ENCODE assay signal across 17 cellular contexts in the genomic region with DNA sequence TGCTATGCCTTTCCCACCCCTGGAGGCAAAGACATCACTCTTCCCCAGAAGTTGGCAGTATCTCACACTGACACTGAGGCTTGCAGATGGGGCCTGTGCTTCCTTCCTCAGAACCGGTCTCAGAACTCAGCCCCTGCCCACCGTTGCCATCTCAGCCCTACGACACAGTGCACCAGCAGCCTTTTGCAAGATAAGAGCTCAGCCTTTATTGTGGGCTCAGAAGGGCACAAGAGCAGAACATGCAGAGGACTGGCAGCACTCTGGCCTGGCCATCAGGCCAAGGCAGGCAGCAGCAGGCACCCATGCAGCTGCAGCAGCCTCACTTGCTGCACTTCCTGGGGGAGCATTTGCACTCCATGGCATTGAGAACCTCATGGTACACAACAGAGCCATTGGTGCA. TPM values are rescaled to one million over a fixed set of nuclear protein-coding genes. Genes with fewer than 3 reads are reported as not detected.
DNase-seq lines count a peak whose midpoint lies in the region; ATAC-seq and TF ChIP-seq lines count a peak whose summit lies in the region.
"Had no signal": no experiment of that assay in that cellular context is flagged by ENCODE, and none has a peak within 500 bp of the region (broad histone marks: within the 10 kb centered on the region; RNA-seq: fewer than 3 reads in every experiment).

No MANE protein-coding gene starts in this region.

- peaks cover 5 to 15% (median 14%) of the 10 kb centered on the region in 4 donors for H3K4me1 ChIP-seq in esophagus muscularis mucosa

- no peak for ATAC-seq in activated naive CD4-positive, alpha-beta T cell treated with anti-CD3 and anti-CD28 coated beads, Interleukin-2, amount 50 U/mL, for 72 hours
- ATAC-seq: HCT116 had no signal

- no peak overlapping the region for H3K4me3 Mint-ChIP-seq in type B pancreatic cell
- H3K4me3 Mint-ChIP-seq: CD4-positive, alpha-beta memory T cell; H9; HFFc6 had no signal

- TF ChIP-seq EP300 in esophagus muscularis mucosa (IDR thresholded peaks at IDR 0.05) = no peak

- H3K27ac Mint-ChIP-seq in type B pancreatic cell = peak overlapping the region; percentile 86
- H3K27ac Mint-ChIP-seq in activated naive CD4-positive, alpha-beta T cell treated with anti-CD3 and anti-CD28 coated beads, Interleukin-2, amount 50 U/mL, for 72 hours = no peak overlapping the region
- H3K27ac Mint-ChIP-seq: H9, HFFc6 had no signal

- intact Hi-C loops in esophagus muscularis mucosa (cut with DNase I) = no loop called here

- peaks cover 0 to 71% (median 17%) of the 10 kb centered on the region in 4 donors for H3K27me3 ChIP-seq in esophagus muscularis mucosa

- no peak overlapping the region for H3K27ac ChIP-seq in esophagus muscularis mucosa (replicated peaks in 1 of 4)
- H3K27ac ChIP-seq: GM23248 had no signal

- H3K27me3 Mint-ChIP-seq in type B pancreatic cell = peaks cover 79% of the 10 kb centered on the region

- H3K9me3 Mint-ChIP-seq in type B pancreatic cell = no peaks in the 10 kb centered on the region
- no peaks in the 10 kb centered on the region for H3K9me3 Mint-ChIP-seq in activated naive CD4-positive, alpha-beta T cell treated with anti-CD3 and anti-CD28 coated beads, Interleukin-2, amount 50 U/mL, for 72 hours
- H3K9me3 Mint-ChIP-seq: CD4-positive, alpha-beta memory T cell; H9; HFFc6 had no signal

- peak; percentile 46 for DNase-seq in ecto neural progenitor cell (ENCODE audit: low spot score)
- peak; percentile 87 for DNase-seq in esophagus muscularis mucosa (ENCODE audit: extremely low spot score)
- no peak for DNase-seq in type B pancreatic cell (ENCODE audit: extremely low spot score, unreplicated experiment)
- DNase-seq in activated naive CD4-positive, alpha-beta T cell treated with anti-CD3 and anti-CD28 coated beads, Interleukin-2, amount 50 U/mL, for 72 hours (ENCODE audit: low spot score in 2 of 2) = no peak
- no peak for DNase-seq in glomerular visceral epithelial cell (ENCODE audit: extremely low spot score)
- no peak for DNase-seq in NCI-H1417 (lab: John Stamatoyannopoulos, UW)
- DNase-seq: C1 segment of cervical spinal cord; Calu3; CD4-positive, alpha-beta memory T cell; COR-L47; DMS53; DMS79 treated with DMSO at 0.1 percent for 48 hours; GM23248; H9; HFFc6 had no signal

- H3K36me3 Mint-ChIP-seq in type B pancreatic cell = peaks cover 9% of the 10 kb centered on the region
- H3K36me3 Mint-ChIP-seq in activated naive CD4-positive, alpha-beta T cell treated with anti-CD3 and anti-CD28 coated beads, Interleukin-2, amount 50 U/mL, for 72 hours = no peaks in the 10 kb centered on the region
- H3K36me3 Mint-ChIP-seq: CD4-positive, alpha-beta memory T cell had no signal

- TF ChIP-seq CTCF in esophagus muscularis mucosa (IDR thresholded peaks at IDR 0.05) = no peak
- no peak for TF ChIP-seq CTCF in type B pancreatic cell (conservative IDR thresholded peaks at IDR 0.05)

- H3K4me1 Mint-ChIP-seq in type B pancreatic cell (ENCODE audit: unreplicated experiment) = peaks cover 5% of the 10 kb centered on the region

- 82% methylated on average over 3 of the region's 3 CpGs for WGBS in esophagus muscularis mucosa

- H3K9me3 ChIP-seq in esophagus muscularis mucosa = no peaks in the 10 kb centered on the region

- no peak overlapping the region for H3K4me3 ChIP-seq in esophagus muscularis mucosa
- H3K4me3 ChIP-seq: GM23248 had no signal

- H3K36me3 ChIP-seq in esophagus muscularis mucosa = peaks cover 0 to 96% (median 9%) of the 10 kb centered on the region in 4 donors

- TF ChIP-seq POLR2A in esophagus muscularis mucosa (IDR thresholded peaks at IDR 0.05; ENCODE audit: low read depth) = no peak

RNA-seq across cellular contexts. Expression of a gene that starts 3.6 kb away (rescaled TPM):
- 10 to 100 TPM in 1 of 4 donors, 1 to 10 TPM in 3; 4.0 to 17.9 (median 5.1) TPM for total RNA-seq in esophagus muscularis mucosa
- 2.6 and 3.3 TPM in 2 replicates for total RNA-seq in type B pancreatic cell (ENCODE audit: low replicate concordance)
- total RNA-seq in activated naive CD4-positive, alpha-beta T cell treated with anti-CD3 and anti-CD28 coated beads, Interleukin-2, amount 50 U/mL, for 72 hours = not detected
- total RNA-seq: A673; Calu3; CD4-positive, alpha-beta memory T cell; GM23248 had no signal

Comparison
In these comparisons a context has a peak if more than half of its experiments do, and no peak if none do; other contexts are left out.
1. DNase-seq: peak in ecto neural progenitor cell (single experiment) and esophagus muscularis mucosa (single experiment); none in type B pancreatic cell (single experiment), activated naive CD4-positive, alpha-beta T cell treated with anti-CD3 and anti-CD28 coated beads, Interleukin-2, amount 50 U/mL, for 72 hours (0 of 2), glomerular visceral epithelial cell (single experiment) and NCI-H1417 (0 of 3).